In genomic region chr7:151697942-151698341, GRCh38 we compare ENCODE assay signal across 18 cellular contexts.
DNase-seq lines count a peak whose midpoint lies in the region; ATAC-seq and TF ChIP-seq lines count a peak whose summit lies in the region.
"Had no signal": no experiment of that assay in that cellular context is flagged by ENCODE, and none has a peak within 500 bp of the region (broad histone marks: within the 10 kb centered on the region; RNA-seq: fewer than 3 reads in every experiment).

No MANE protein-coding gene starts in this region.

- no peak overlapping the region for H3K4me3 Mint-ChIP-seq in activated B cell treated with CpG ODN at 0.5 μM for 24 hours
- H3K4me3 Mint-ChIP-seq: H9 had no signal

- no peaks in the 10 kb centered on the region for H3K79me2 ChIP-seq in osteoblast (ENCODE audit: insufficient read depth, low read length)

- H3K23ac ChIP-seq in IMR-90 (ENCODE audit: low read depth, low read length), result no peak overlapping the region

- H3K9me3 ChIP-seq in BLaER1 (no peaks in the 10 kb centered on the region), IMR-90 (ENCODE audit: control insufficient read depth, insufficient read depth, low read length) (no peaks in the 10 kb centered on the region), osteoblast (ENCODE audit: low read depth, low read length) (no peaks in the 10 kb centered on the region)

- no peaks in the 10 kb centered on the region for H3K9me3 Mint-ChIP-seq in activated B cell treated with CpG ODN at 0.5 μM for 24 hours
- H3K9me3 Mint-ChIP-seq: H9 had no signal

- H3K36me3 Mint-ChIP-seq in activated B cell treated with CpG ODN at 0.5 μM for 24 hours (ENCODE audit: low read depth), result peaks cover 13% of the 10 kb centered on the region

- H3K36me3 ChIP-seq in BLaER1 (no peaks in the 10 kb centered on the region), IMR-90 (ENCODE audit: control insufficient read depth, insufficient read depth, low read length) (no peaks in the 10 kb centered on the region), osteoblast (ENCODE audit: insufficient read depth, low read length) (no peaks in the 10 kb centered on the region)

- ATAC-seq in IMR-90 (ENCODE audit: low read depth) (no peak), activated B cell treated with CpG ODN at 0.5 μM for 24 hours (ENCODE audit: low read depth) (peak; percentile 31), GM18505 (IDR thresholded peaks at IDR 0.05; ENCODE audit: unreplicated experiment) (no peak)

- no peak for DNase-seq in IMR-90
- DNase-seq in activated B cell treated with CpG ODN at 0.5 μM for 24 hours, result no peak
- DNase-seq in osteoblast (ENCODE audit: insufficient read length, low spot score, missing footprints), result peak; percentile 25
- DNase-seq in central memory CD4-positive, alpha-beta T cell, result no peak
- no peak for DNase-seq in HPDE6-E6E7 (ENCODE audit: extremely low spot score)
- DNase-seq: DMS79 treated with DMSO at 0.1 percent for 48 hours, H9, MM.1S, NCI-H1092 treated with DMSO at 0.1 percent for 48 hours, NCI-H146, NCI-H2081, NCI-H510A, NCI-H774, OCI-M1, RPMI8226 had no signal

- H4K5ac ChIP-seq in IMR-90 (ENCODE audit: low read depth, low read length), result no peak overlapping the region

- H4K8ac ChIP-seq in IMR-90 (ENCODE audit: low read depth in 2 of 2, low read length in 2 of 2), result no peak overlapping the region

- no peak overlapping the region; the same call in 1 of the 2 replicates for H2BK20ac ChIP-seq in IMR-90 (ENCODE audit: low read depth, low read length)

- H3K56ac ChIP-seq in IMR-90 (ENCODE audit: extremely low read depth, insufficient read depth, low read length), result no peak overlapping the region

- H3K9me1 ChIP-seq in IMR-90 (ENCODE audit: insufficient read depth, low read length), result peaks cover 12% of the 10 kb centered on the region

- peak overlapping the region; percentile 18; the same call in 1 of the 2 replicates for H4K91ac ChIP-seq in IMR-90 (ENCODE audit: insufficient read depth, low read depth, low read length)

- H2BK15ac ChIP-seq in IMR-90 (ENCODE audit: low read depth, low read length), result peak overlapping the region; percentile 1; the same call in 2 of the 3 replicates

- no peak overlapping the region for H2BK5ac ChIP-seq in IMR-90 (ENCODE audit: low read depth, low read length, poor library complexity, severe bottlenecking)

- H3K14ac ChIP-seq in IMR-90 (replicated peaks; ENCODE audit: low read depth, low read length), result no peak overlapping the region

- H3K4me1 ChIP-seq in BLaER1 (peaks cover 85% of the 10 kb centered on the region), IMR-90 (ENCODE audit: control insufficient read depth, insufficient read depth, low read length) (peaks cover 12% of the 10 kb centered on the region), osteoblast (ENCODE audit: insufficient read depth, low read length) (peaks cover 18% of the 10 kb centered on the region)

- no peak for TF ChIP-seq CTCF in IMR-90 (conservative IDR thresholded peaks at IDR 0.05; ENCODE audit: low read depth, low read length)
- no peak for TF ChIP-seq CTCF in activated B cell treated with CpG ODN at 0.5 μM for 24 hours (IDR thresholded peaks at IDR 0.05)
- TF ChIP-seq CTCF in osteoblast (IDR thresholded peaks at IDR 0.05; ENCODE audit: extremely low read depth, low read depth, low read length), result no peak

- H3K4ac ChIP-seq in IMR-90 (ENCODE audit: low read depth, low read length), result no peak overlapping the region; the same call in 1 of the 2 replicates

- TF ChIP-seq POLR2A in IMR-90 (IDR thresholded peaks at IDR 0.05; ENCODE audit: low read depth, low read length) (no peak), GM18505 (IDR thresholded peaks at IDR 0.05; ENCODE audit: borderline replicate concordance, extremely low read depth, insufficient read depth, insufficient read length) (no peak)

- in situ Hi-C loops in IMR-90 (cut with MboI; ENCODE audit: low sequenced_read_pairs), result no loop called here

- peak overlapping the region; percentile 1; the same call in 1 of the 2 replicates for H3K9ac ChIP-seq in BLaER1
- H3K9ac ChIP-seq in IMR-90 (ENCODE audit: low read depth, low read length), result no peak overlapping the region

- H2AK5ac ChIP-seq in IMR-90 (ENCODE audit: low read depth, low read length), result peak overlapping the region; percentile 75

- H2AFZ ChIP-seq in IMR-90 (replicated peaks; ENCODE audit: low read length, poor library complexity), result no peak overlapping the region
- no peak overlapping the region for H2AFZ ChIP-seq in osteoblast (ENCODE audit: low read length)

- peak overlapping the region; percentile 1; the same call in 1 of the 2 replicates for H3K4me3 ChIP-seq in BLaER1
- H3K4me3 ChIP-seq in IMR-90 (ENCODE audit: insufficient read depth, low read depth, low read length), result no peak overlapping the region
- no peak overlapping the region for H3K4me3 ChIP-seq in osteoblast (ENCODE audit: insufficient read depth, low read length)

- no TSS peak for BruUV-seq in IMR-90 (replicated peaks; lab: Mats Ljungman, UMichigan)

- peak overlapping the region; percentile 92 for H3K4me2 ChIP-seq in BLaER1
- no peak overlapping the region for H3K4me2 ChIP-seq in IMR-90 (ENCODE audit: low read depth, low read length)
- H3K4me2 ChIP-seq in osteoblast (ENCODE audit: insufficient read depth, low read length), result no peak overlapping the region

- H3K18ac ChIP-seq in IMR-90 (ENCODE audit: low read depth, low read length), result no peak overlapping the region

- H4K20me1 ChIP-seq in BLaER1 (peaks cover 9% of the 10 kb centered on the region; the same call in 1 of the 2 replicates), IMR-90 (ENCODE audit: insufficient read depth, low read length) (peaks cover 5% of the 10 kb centered on the region; the same call in 1 of the 2 replicates), osteoblast (ENCODE audit: insufficient read depth, low read length) (no peaks in the 10 kb centered on the region)

- H3K4me1 Mint-ChIP-seq in activated B cell treated with CpG ODN at 0.5 μM for 24 hours, result peaks cover 10% of the 10 kb centered on the region

- H3K27me3 ChIP-seq in BLaER1 (no peaks in the 10 kb centered on the region), IMR-90 (ENCODE audit: control insufficient read depth, insufficient read depth, low read length) (no peaks in the 10 kb centered on the region), osteoblast (ENCODE audit: insufficient read depth, low read length) (no peaks in the 10 kb centered on the region)

- CTCF ChIA-PET in IMR-90 (lab: Yijun Ruan, JAX), result no interaction called here
- CTCF ChIA-PET in activated B cell treated with CpG ODN at 0.5 μM for 24 hours (lab: Charles Lee), result no interaction called here

- H2BK120ac ChIP-seq in IMR-90 (ENCODE audit: low read depth, low read length), result peak overlapping the region; percentile 39; the same call in 1 of the 2 replicates

- TF ChIP-seq RAD21 in IMR-90 (IDR thresholded peaks at IDR 0.05; ENCODE audit: low read length), result no peak

- peak overlapping the region; percentile 67 for H2AK9ac ChIP-seq in IMR-90 (replicated peaks; ENCODE audit: low read depth, low read length, poor library complexity)

- intact Hi-C loops in IMR-90 (cut with micrococcal nuclease), result loop anchor here (2.0 kb wide), 2 partner anchors 57 to 65 kb away; no protein-coding TSS in a partner anchor
- intact Hi-C loops in activated B cell treated with CpG ODN at 0.5 μM for 24 hours (cut with micrococcal nuclease), result no loop called here

- no peaks in the 10 kb centered on the region for H3K27me3 Mint-ChIP-seq in activated B cell treated with CpG ODN at 0.5 μM for 24 hours

- peak overlapping the region; percentile 32 for H3K27ac ChIP-seq in BLaER1
- no peak overlapping the region for H3K27ac ChIP-seq in IMR-90 (ENCODE audit: insufficient read depth, low read length)
- no peak overlapping the region for H3K27ac ChIP-seq in osteoblast (ENCODE audit: low read depth, low read length)
- H3K27ac ChIP-seq: C4-2B had no signal

- H3K79me1 ChIP-seq in IMR-90 (ENCODE audit: low read depth in 1 of 2, low read length in 2 of 2), result peaks cover 0 to 5% of the 10 kb centered on the region in 2 experiments; a peak in 2 of 4 replicates

- no peak overlapping the region for H3K27ac Mint-ChIP-seq in activated B cell treated with CpG ODN at 0.5 μM for 24 hours

- POLR2A ChIA-PET in IMR-90 (lab: Charles Lee; ENCODE audit: unreplicated experiment), result no interaction called here
- POLR2A ChIA-PET in activated B cell treated with CpG ODN at 0.5 μM for 24 hours (lab: Charles Lee), result no interaction called here

- dilution Hi-C loops in IMR-90 (cut with HindIII; ENCODE audit: low sequenced_read_pairs, unreplicated experiment), result no loop called here

- 100% methylated on average over 1 of the region's 5 CpGs; no CpG with 5 or more reads in 1 of the 2 experiments for WGBS in IMR-90 (ENCODE audit: extremely low coverage in 2 of 2, insufficient read length in 1 of 2), 2 experiments

TF ChIP-seq in IMR-90, 13 proteins besides CTCF, POLR2A, EP300 and RAD21 (continues in another document):
- TF ChIP-seq SMC3 (IDR thresholded peaks at IDR 0.05; ENCODE audit: low read depth, low read length) (no peak), CHD1 (IDR thresholded peaks at IDR 0.05; ENCODE audit: low read depth, low read length) (no peak), RCOR1 (IDR thresholded peaks at IDR 0.05; ENCODE audit: insufficient replicate concordance, low read length) (no peak), MAFK (IDR thresholded peaks at IDR 0.05; ENCODE audit: low read depth, low read length) (no peak), RFX5 (IDR thresholded peaks at IDR 0.05; ENCODE audit: low read depth, low read length) (no peak), MAZ (IDR thresholded peaks at IDR 0.05; ENCODE audit: borderline replicate concordance, low read depth, low read length) (no peak), ELK1 (IDR thresholded peaks at IDR 0.05; ENCODE audit: borderline replicate concordance, low read depth, low read length) (no peak), MXI1 (IDR thresholded peaks at IDR 0.05; ENCODE audit: borderline replicate concordance, low read depth, low read length) (no peak), NFE2L2 (IDR thresholded peaks at IDR 0.05; ENCODE audit: low read depth, low read length) (no peak), USF2 (IDR thresholded peaks at IDR 0.05; ENCODE audit: low read depth, low read length) (no peak)
